In the genomic region with DNA sequence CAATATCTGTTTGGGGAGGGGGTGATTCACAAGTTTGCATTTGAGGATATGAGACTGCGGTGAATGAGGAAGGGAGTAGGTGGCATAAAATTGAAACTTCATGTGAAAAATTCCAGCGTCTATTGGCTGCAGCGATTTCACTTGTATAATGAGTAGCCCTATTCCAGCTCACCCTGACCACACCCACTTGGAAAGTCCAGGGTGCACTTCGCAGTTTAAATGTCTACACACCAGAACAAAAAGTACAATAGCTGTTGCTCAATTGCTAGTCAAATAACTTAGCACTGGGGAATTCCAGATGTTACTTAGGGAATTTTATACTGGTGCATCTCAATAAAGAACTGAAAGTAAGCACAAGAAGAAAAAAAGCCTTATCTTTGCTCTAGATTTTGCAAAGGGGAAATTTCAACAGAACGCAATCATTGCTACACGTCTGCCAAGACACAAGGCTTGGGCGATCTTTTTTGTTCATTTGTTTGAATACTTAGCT, we compare ENCODE assay signal across 8 cellular contexts. TPM values are rescaled to one million over a fixed set of nuclear protein-coding genes. Genes with fewer than 3 reads are reported as not detected.
DNase-seq lines count a peak whose midpoint lies in the region; ATAC-seq and TF ChIP-seq lines count a peak whose summit lies in the region.

No MANE protein-coding gene starts in this region.

- no peaks in the 10 kb centered on the region for H3K27me3 ChIP-seq in smooth muscle cell (ENCODE audit: low read depth)

- no peak overlapping the region for H2AFZ ChIP-seq in smooth muscle cell (ENCODE audit: low read depth)

- H3K4me1 ChIP-seq in smooth muscle cell (ENCODE audit: low read depth) = peaks cover 36% of the 10 kb centered on the region

- POLR2A ChIA-PET in activated CD8-positive, alpha-beta T cell treated with anti-CD3 and anti-CD28 coated beads for 36 hours (lab: Charles Lee) = interaction anchor here (0.8 to 3.8 kb wide), 11 partner anchors 10 to 167 kb away, joined by 3 to 12 read pairs (median 3); no protein-coding TSS in a partner anchor

- H3K4me2 ChIP-seq in smooth muscle cell = peak overlapping the region; percentile 16

- peak; percentile 67 for DNase-seq in activated gamma-delta T cell treated with anti-CD3 and anti-CD28 coated beads, Interleukin-2, amount 50 U/mL, for 16 hours (ENCODE audit: low read depth)
- DNase-seq in activated gamma-delta T cell treated with Interleukin-2 at 50 U/mL for 16 hours = no peak
- DNase-seq in HS-5 (ENCODE audit: low read depth) = peak; percentile 75
- peak; percentile 94 for DNase-seq in activated CD8-positive, alpha-beta T cell treated with anti-CD3 and anti-CD28 coated beads for 36 hours
- DNase-seq in fibroblast of the aortic adventitia (ENCODE audit: low read depth) = peak; percentile 99
- DNase-seq in smooth muscle cell (lab: John Stamatoyannopoulos, UW; ENCODE audit: unreplicated experiment) = no peak
- no peak for DNase-seq in NK-92 treated with Interleukin-12 subunit alpha and Interleukin-12 subunit beta, amount 100 ng/mL, for 24 hours (lab: John Stamatoyannopoulos, UW)
- DNase-seq in T-helper 9 cell = no peak

- peak overlapping the region; percentile 95 for H3K27ac Mint-ChIP-seq in activated CD8-positive, alpha-beta T cell treated with anti-CD3 and anti-CD28 coated beads for 36 hours

- H3K27me3 Mint-ChIP-seq in activated CD8-positive, alpha-beta T cell treated with anti-CD3 and anti-CD28 coated beads for 36 hours = no peaks in the 10 kb centered on the region

- no peaks in the 10 kb centered on the region for H3K9me3 Mint-ChIP-seq in activated CD8-positive, alpha-beta T cell treated with anti-CD3 and anti-CD28 coated beads for 36 hours

- H3K79me2 ChIP-seq in smooth muscle cell (ENCODE audit: low read depth) = peaks cover 36% of the 10 kb centered on the region

- peaks cover 54% of the 10 kb centered on the region for H3K4me1 Mint-ChIP-seq in activated CD8-positive, alpha-beta T cell treated with anti-CD3 and anti-CD28 coated beads for 36 hours (ENCODE audit: low read depth)

- no peaks in the 10 kb centered on the region for H3F3A ChIP-seq in smooth muscle cell (ENCODE audit: low read depth)

- H3K9ac ChIP-seq in smooth muscle cell (ENCODE audit: low read depth) = no peak overlapping the region

- no peak for TF ChIP-seq CTCF in activated CD8-positive, alpha-beta T cell treated with anti-CD3 and anti-CD28 coated beads for 36 hours (IDR thresholded peaks at IDR 0.05)
- TF ChIP-seq CTCF in fibroblast of the aortic adventitia (IDR thresholded peaks at IDR 0.05; ENCODE audit: insufficient read depth, low read length) (no peak), smooth muscle cell (IDR thresholded peaks at IDR 0.05; ENCODE audit: borderline replicate concordance, insufficient read depth, poor library complexity, severe bottlenecking) (no peak)

- H3K27ac ChIP-seq in smooth muscle cell (ENCODE audit: low read depth) = peak overlapping the region; percentile 65

- ATAC-seq in activated CD8-positive, alpha-beta T cell treated with anti-CD3 and anti-CD28 coated beads for 36 hours = peak; percentile 60

- H3K4me3 Mint-ChIP-seq in activated CD8-positive, alpha-beta T cell treated with anti-CD3 and anti-CD28 coated beads for 36 hours = peak overlapping the region; percentile 98

- CTCF ChIA-PET in activated CD8-positive, alpha-beta T cell treated with anti-CD3 and anti-CD28 coated beads for 36 hours (lab: Charles Lee) = interaction anchor here (1.0 to 11.1 kb wide), 16 partner anchors 9 to 212 kb away, joined by 3 to 360 read pairs (median 7); no protein-coding TSS in a partner anchor

- intact Hi-C loops in activated CD8-positive, alpha-beta T cell treated with anti-CD3 and anti-CD28 coated beads for 36 hours (cut with micrococcal nuclease) = loop anchor here (2.0 kb wide), 2 partner anchors 31 to 67 kb away; no protein-coding TSS in a partner anchor

- H4K20me1 ChIP-seq in smooth muscle cell (ENCODE audit: low read depth) = peaks cover 61% of the 10 kb centered on the region

- peak overlapping the region; percentile 96 for H3K4me3 ChIP-seq in fibroblast of the aortic adventitia (ENCODE audit: low read depth, low read length)
- peak overlapping the region; percentile 20 for H3K4me3 ChIP-seq in smooth muscle cell

- H3K9me3 ChIP-seq in smooth muscle cell (replicated peaks; ENCODE audit: low read depth) = no peaks in the 10 kb centered on the region

- WGBS in smooth muscle cell (ENCODE audit: low lambda C conversion rate) = 73% methylated on average over 7 of the region's 7 CpGs

- peaks cover 98% of the 10 kb centered on the region for H3K36me3 Mint-ChIP-seq in activated CD8-positive, alpha-beta T cell treated with anti-CD3 and anti-CD28 coated beads for 36 hours (ENCODE audit: low read depth)

- H3K36me3 ChIP-seq in smooth muscle cell (ENCODE audit: low read depth) = peaks cover 28% of the 10 kb centered on the region

RNA-seq across cellular contexts. Expression of gene TNFAIP3, which starts 6.3 kb away (rescaled TPM):
- 100 to 1,000 TPM; 399 to 402 TPM for total RNA-seq in activated CD8-positive, alpha-beta T cell treated with anti-CD3 and anti-CD28 coated beads for 36 hours
- total RNA-seq in fibroblast of the aortic adventitia (ENCODE audit: low replicate concordance) (7.0 and 19.9 TPM in 2 replicates), smooth muscle cell (33.8 and 40.3 TPM in 2 replicates)
- polyA plus RNA-seq in smooth muscle cell = 32.2 and 45.1 TPM in 2 replicates

Comparison
In these comparisons a context has a peak if more than half of its experiments do, and no peak if none do; other contexts are left out.
1. DNase-seq: peak in activated gamma-delta T cell treated with anti-CD3 and anti-CD28 coated beads, Interleukin-2, amount 50 U/mL, for 16 hours (single experiment), HS-5 (single experiment), activated CD8-positive, alpha-beta T cell treated with anti-CD3 and anti-CD28 coated beads for 36 hours (single experiment) and fibroblast of the aortic adventitia (single experiment); none in activated gamma-delta T cell treated with Interleukin-2 at 50 U/mL for 16 hours (single experiment), smooth muscle cell (single experiment), NK-92 treated with Interleukin-12 subunit alpha and Interleukin-12 subunit beta, amount 100 ng/mL, for 24 hours (single experiment) and T-helper 9 cell (single experiment).